8 cellular contexts compared by ENCODE assay signal in the genomic region with DNA sequence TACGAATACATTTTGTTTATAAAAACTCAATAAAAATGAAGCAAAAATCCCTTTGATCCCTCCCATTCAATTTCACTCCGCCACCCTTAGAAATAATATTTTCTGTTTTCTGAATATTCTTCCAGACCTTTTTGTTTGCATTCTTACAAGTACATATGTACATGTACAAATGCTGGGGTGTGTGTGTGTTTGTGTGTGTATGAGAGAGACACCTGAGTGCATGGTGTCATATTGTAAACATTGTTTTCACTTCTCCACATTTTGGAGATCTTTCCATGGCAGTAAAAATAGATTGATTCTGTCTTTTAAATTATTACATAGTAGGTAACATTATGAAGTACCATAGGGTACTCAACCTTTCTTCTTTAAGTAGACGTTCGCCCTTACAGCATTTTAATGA. TPM values are rescaled to one million over a fixed set of nuclear protein-coding genes. Genes with fewer than 3 reads are reported as not detected.
DNase-seq lines count a peak whose midpoint lies in the region; ATAC-seq and TF ChIP-seq lines count a peak whose summit lies in the region.

No MANE protein-coding gene starts in this region.

- H3K27ac Mint-ChIP-seq in IgD-negative memory B cell (peak overlapping the region; percentile 36 to 100 (median 99)), MCF 10A (ENCODE audit: low read depth, unreplicated experiment) (peak overlapping the region; percentile 85), naive B cell (peak overlapping the region in 5 of 6 donors; percentile 5 to 98 (median 67))

- peak overlapping the region; percentile 89 to 99 (median 96) for H3K4me3 Mint-ChIP-seq in IgD-negative memory B cell
- peak overlapping the region; percentile 81 for H3K4me3 Mint-ChIP-seq in MCF 10A (ENCODE audit: unreplicated experiment)
- peak overlapping the region; percentile 35 to 99 (median 92) for H3K4me3 Mint-ChIP-seq in naive B cell

- H3K9me3 Mint-ChIP-seq in IgD-negative memory B cell (no peaks in the 10 kb centered on the region), MCF 10A (ENCODE audit: unreplicated experiment) (no peaks in the 10 kb centered on the region), naive B cell (no peaks in the 10 kb centered on the region)

- TSS peak; percentile 43 for BruUV-seq in MCF 10A (replicated peaks; lab: Mats Ljungman, UMichigan)

- intact Hi-C loops in MCF 10A (cut with micrococcal nuclease): loop anchor here (2.0 kb wide), 1 partner anchor 337 kb away; no protein-coding TSS in a partner anchor

- no peak for DNase-seq in BJ (ENCODE audit: low read depth)
- no peak for DNase-seq in MCF 10A (ENCODE audit: unreplicated experiment)
- DNase-seq in naive B cell: no peak
- no peak for DNase-seq in mucosa of gallbladder (ENCODE audit: low spot score)
- DNase-seq in inferior parietal cortex (ENCODE audit: extremely low spot score): no peak
- DNase-seq in Kasumi-1 (lab: John Stamatoyannopoulos, UW): no peak

- CTCF ChIA-PET in BJ (lab: Yijun Ruan, JAX) (no interaction called here), MCF 10A (lab: Yijun Ruan, JAX) (interaction anchor here (1.1 kb wide), 1 partner anchor 215 kb away, joined by 3 read pairs; no protein-coding TSS in a partner anchor)

- POLR2A ChIA-PET in BJ (lab: Charles Lee): no interaction called here
- POLR2A ChIA-PET in MCF 10A (lab: Yijun Ruan, JAX): interaction anchor here (0.6 to 10.7 kb wide), 23 partner anchors 8 to 986 kb away, joined by 3 to 175 read pairs (median 4); a partner anchor contains a TSS

- peaks cover 22 to 31% (median 26%) of the 10 kb centered on the region in 3 donors for H3K4me1 Mint-ChIP-seq in IgD-negative memory B cell
- peaks cover 18% of the 10 kb centered on the region for H3K4me1 Mint-ChIP-seq in MCF 10A (ENCODE audit: insufficient read depth, unreplicated experiment)
- peaks cover 22 to 37% (median 37%) of the 10 kb centered on the region in 3 donors for H3K4me1 Mint-ChIP-seq in naive B cell

- no peaks in the 10 kb centered on the region for H3K36me3 ChIP-seq in BJ (ENCODE audit: control insufficient read depth, insufficient read depth, low read length)

- ATAC-seq in naive B cell (ENCODE audit: low read depth in 2 of 2): no peak
- ATAC-seq in GM18867 (IDR thresholded peaks at IDR 0.05; ENCODE audit: unreplicated experiment): no peak

- no peaks in the 10 kb centered on the region for H3K27me3 Mint-ChIP-seq in IgD-negative memory B cell
- no peaks in the 10 kb centered on the region for H3K27me3 Mint-ChIP-seq in MCF 10A (ENCODE audit: insufficient read depth, unreplicated experiment)
- H3K27me3 Mint-ChIP-seq in naive B cell: no peaks in the 10 kb centered on the region

- TF ChIP-seq CTCF in BJ (IDR thresholded peaks at IDR 0.05; ENCODE audit: insufficient read depth, low read depth, low read length) (no peak), MCF 10A (IDR thresholded peaks at IDR 0.05; ENCODE audit: unreplicated experiment) (no peak)

- H3K27me3 ChIP-seq in BJ (ENCODE audit: control insufficient read depth, insufficient read depth, low read length): no peaks in the 10 kb centered on the region

- H3K4me3 ChIP-seq in BJ (ENCODE audit: low read depth, low read length): peak overlapping the region; percentile 99

- H3K36me3 Mint-ChIP-seq in IgD-negative memory B cell (no peaks in the 10 kb centered on the region), MCF 10A (ENCODE audit: insufficient read depth, unreplicated experiment) (peaks cover 16% of the 10 kb centered on the region), naive B cell (no peaks in the 10 kb centered on the region)

RNA-seq across cellular contexts. Expression of a gene that starts 1.2 kb away (rescaled TPM):
- polyA plus RNA-seq in BJ (2011; rRNA removed) (24.2 and 47.9 TPM in 2 replicates), IgD-negative memory B cell (69.3 TPM), naive B cell (ENCODE audit: low read depth in 6 of 6) (100 to 1,000 TPM in 1 of 6 donors, 10 to 100 TPM in 5; 72.6 to 103 (median 78.9) TPM)
- 5.6 and 7.5 TPM in 2 replicates for polyA minus RNA-seq in BJ (2011; rRNA and poly(A)+ RNA removed)
- total RNA-seq in MCF 10A (2022) (105 and 108 TPM in 2 replicates), mucosa of gallbladder (212 TPM)

RNA-seq across cellular contexts. Expression of a gene that starts 1.6 kb away (rescaled TPM):
- polyA plus RNA-seq in BJ (2011; rRNA removed): 50.8 and 98.3 TPM in 2 replicates
- 42.2 and 54.3 TPM in 2 replicates for polyA minus RNA-seq in BJ (2011; rRNA and poly(A)+ RNA removed)
- polyA plus RNA-seq in IgD-negative memory B cell: 11.9 TPM
- 57.2 and 60.8 TPM in 2 replicates for total RNA-seq in MCF 10A (2022)
- 10 to 100 TPM in 5 of 6 donors, 1 to 10 TPM in 1; 9.9 to 19.5 (median 15.9) TPM for polyA plus RNA-seq in naive B cell (ENCODE audit: low read depth in 6 of 6)
- 63.9 TPM for total RNA-seq in mucosa of gallbladder

RNA-seq across cellular contexts. Expression of a gene that starts 24.1 kb away (rescaled TPM):
- polyA plus RNA-seq in BJ (2011; rRNA removed) (0.02 and 0.05 TPM in 2 replicates), IgD-negative memory B cell (0.49 TPM), naive B cell (ENCODE audit: low read depth in 6 of 6) (not detected)
- 0.05 TPM in 1 of 2 replicates, not detected in the other for polyA minus RNA-seq in BJ (2011; rRNA and poly(A)+ RNA removed)
- total RNA-seq in MCF 10A (2022) (0.12 and 0.35 TPM in 2 replicates), mucosa of gallbladder (0.81 TPM)
